Comparison of ENCODE assay signal across 8 cellular contexts in the genomic region with DNA sequence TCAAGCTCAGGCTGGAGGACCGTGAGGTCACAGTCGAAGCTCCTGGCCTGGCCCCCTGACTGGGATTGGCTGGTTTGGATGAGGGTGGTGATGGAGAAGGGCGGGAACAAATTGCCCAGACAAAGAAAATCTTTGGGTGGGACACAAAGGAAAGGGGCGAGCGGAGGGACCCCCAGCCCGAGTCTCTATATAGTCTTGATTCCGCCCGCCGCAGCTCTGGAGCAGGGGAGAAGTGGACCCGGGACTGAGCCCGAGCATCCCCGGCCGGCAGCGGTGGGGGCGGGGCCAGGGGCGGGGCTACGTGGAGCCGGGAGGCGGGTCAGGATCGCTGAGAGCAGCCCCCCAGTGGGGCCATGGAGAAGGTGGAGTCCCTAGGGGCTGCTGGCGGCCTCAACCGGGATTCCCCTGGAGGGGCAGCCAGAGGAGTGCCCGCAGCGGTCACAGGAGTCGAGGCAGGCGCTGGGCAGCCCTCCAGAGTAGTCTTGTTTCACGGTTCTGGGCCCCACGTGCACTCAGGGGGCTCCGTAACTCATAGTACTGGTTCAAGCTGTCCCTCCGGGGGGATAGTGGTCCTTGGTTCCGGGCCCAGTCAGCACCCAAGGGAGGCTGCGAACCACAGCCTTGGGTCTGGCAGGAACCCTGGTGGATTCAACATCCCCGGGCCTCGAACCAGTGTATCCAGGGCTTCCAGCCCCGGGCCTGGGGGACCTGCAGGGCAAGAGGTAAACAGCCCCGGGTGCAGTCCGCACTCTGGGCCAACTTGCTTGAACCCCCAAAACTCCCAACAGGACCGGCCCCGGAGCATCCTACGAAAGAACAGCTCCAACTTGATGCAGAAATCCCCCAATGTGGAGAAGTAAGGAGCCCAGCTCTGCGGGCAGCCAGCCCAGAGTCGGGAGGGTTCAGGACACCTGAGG. TPM values are rescaled to one million over a fixed set of nuclear protein-coding genes. Genes with fewer than 3 reads are reported as not detected.
A peak's percentile ranks its signal among the peaks of the same experiment; 100 is the strongest.
DNase-seq lines count a peak whose midpoint lies in the region; ATAC-seq and TF ChIP-seq lines count a peak whose summit lies in the region.

No MANE protein-coding gene starts in this region.

- H3K27me3 ChIP-seq in H7 (ENCODE audit: control insufficient read depth, insufficient read depth, low read length) (no peaks in the 10 kb centered on the region), MM.1S (replicated peaks; ENCODE audit: insufficient read depth, low read length) (no peaks in the 10 kb centered on the region), ascending aorta (no peaks in the 10 kb centered on the region)

- peak overlapping the region; percentile 82 for H3K4me2 ChIP-seq in MM.1S (ENCODE audit: low read depth, low read length)

- peaks cover under 1% of the 10 kb centered on the region for H3K36me3 Mint-ChIP-seq in T-helper 17 cell (ENCODE audit: low read depth)

- H3K4me3 Mint-ChIP-seq in T-helper 17 cell: peak overlapping the region; percentile 95

- H3K4me1 Mint-ChIP-seq in T-helper 17 cell: peaks cover 38% of the 10 kb centered on the region

- H3K27me3 Mint-ChIP-seq in T-helper 17 cell: no peaks in the 10 kb centered on the region

- H3K4me3 ChIP-seq in GM08714 (ENCODE audit: low read length) (peak overlapping the region; percentile 77), H7 (ENCODE audit: insufficient read depth, low read depth, low read length) (peak overlapping the region; percentile 68), MM.1S (ENCODE audit: low read length) (peak overlapping the region; percentile 98), ascending aorta (peak overlapping the region; percentile 89 to 97), retinal pigment epithelial cell (ENCODE audit: low read length) (peak overlapping the region; percentile 92)

- DNase-seq in H7: peak; percentile 99
- peak; percentile 83 for DNase-seq in MM.1S
- peak; percentile 54 to 78 (median 75) for DNase-seq in T-helper 17 cell
- DNase-seq in ascending aorta (ENCODE audit: low spot score in 2 of 2): peak; percentile 55 to 87
- DNase-seq in hippocampal formation (lab: John Stamatoyannopoulos, UW): peak; percentile 69 to 78
- no peak for DNase-seq in retinal pigment epithelial cell (ENCODE audit: low read depth)
- DNase-seq in OCI-M1 (lab: John Stamatoyannopoulos, UW): no peak

- H3K9me3 ChIP-seq in MM.1S (replicated peaks; ENCODE audit: insufficient read depth, low read length) (no peaks in the 10 kb centered on the region), T-helper 17 cell (ENCODE audit: control insufficient read depth, low read length, poor library complexity, severe bottlenecking) (no peaks in the 10 kb centered on the region), ascending aorta (no peaks in the 10 kb centered on the region)

- no peaks in the 10 kb centered on the region for H4K20me1 ChIP-seq in MM.1S (ENCODE audit: insufficient read depth, low read length)

- H3K27ac ChIP-seq in MM.1S (ENCODE audit: low read length): peak overlapping the region; percentile 82
- peak overlapping the region; percentile 89 to 92 for H3K27ac ChIP-seq in ascending aorta

- H3K36me3 ChIP-seq in H7 (replicated peaks; ENCODE audit: control insufficient read depth, insufficient read depth, low read length) (peaks cover 11% of the 10 kb centered on the region), MM.1S (replicated peaks; ENCODE audit: insufficient read depth, low read length) (no peaks in the 10 kb centered on the region), ascending aorta (peaks cover 0 to 4% of the 10 kb centered on the region in 2 donors)

- intact Hi-C loops in ascending aorta (cut with DNase I): loop anchor here (1.0 kb wide), 1 partner anchor 73 kb away; no protein-coding TSS in a partner anchor

- H3F3A ChIP-seq in MM.1S (ENCODE audit: insufficient read depth, low read length): peaks cover 9% of the 10 kb centered on the region

- H3K79me2 ChIP-seq in MM.1S (ENCODE audit: low read length): peaks cover 18% of the 10 kb centered on the region

- peak; percentile 76 for ATAC-seq in T-helper 17 cell

- peak overlapping the region; percentile 94 for H3K27ac Mint-ChIP-seq in T-helper 17 cell

- H2AFZ ChIP-seq in MM.1S (ENCODE audit: low read length): peak overlapping the region; percentile 93

- TF ChIP-seq CTCF in MM.1S (IDR thresholded peaks at IDR 0.05; ENCODE audit: low read length): no peak
- no peak for TF ChIP-seq CTCF in ascending aorta (IDR thresholded peaks at IDR 0.05)
- TF ChIP-seq CTCF in retinal pigment epithelial cell (conservative IDR thresholded peaks at IDR 0.05; ENCODE audit: low read depth, low read length): no peak

- H3K4me1 ChIP-seq in MM.1S (ENCODE audit: low read length) (peaks cover 19% of the 10 kb centered on the region), ascending aorta (peaks cover 0 to 12% of the 10 kb centered on the region in 2 donors)

- H3K9ac ChIP-seq in MM.1S (ENCODE audit: low read length): peak overlapping the region; percentile 88; the same call in 1 of the 2 replicates

- no peaks in the 10 kb centered on the region for H3K9me2 ChIP-seq in MM.1S (replicated peaks; ENCODE audit: insufficient read depth, low read length)

RNA-seq across cellular contexts. Expression of a gene that starts 1.2 kb away (rescaled TPM):
- total RNA-seq in H7 (2014; rRNA removed; shearing (Covaris generic)): 33.5 and 34.1 TPM in 2 replicates
- total RNA-seq in T-helper 17 cell (10 to 100 TPM; 29.9 to 43.8 TPM), ascending aorta (22.0 TPM)

RNA-seq across cellular contexts. Expression of a gene that starts 6.0 kb away (rescaled TPM):
- total RNA-seq in H7 (2014; rRNA removed; shearing (Covaris generic)): 17.8 and 34.5 TPM in 2 replicates
- total RNA-seq in T-helper 17 cell (100 to 1,000 TPM; 641 to 702 TPM), ascending aorta (12.0 TPM)

RNA-seq across cellular contexts. Expression of a gene that starts 15.2 kb away (rescaled TPM):
- total RNA-seq in H7 (2014; rRNA removed; shearing (Covaris generic)): 52.8 and 60.2 TPM in 2 replicates
- total RNA-seq in T-helper 17 cell (100 to 1,000 TPM in 1 of 2 donors, 10 to 100 TPM in 1; 96.5 to 104 TPM), ascending aorta (52.4 TPM)

RNA-seq across cellular contexts. Expression of a gene that starts 21.6 kb away (rescaled TPM):
- total RNA-seq in H7 (2014; rRNA removed; shearing (Covaris generic)): 1.1 and 2.2 TPM in 2 replicates
- 1 to 10 TPM; 1.6 to 2.7 TPM for total RNA-seq in T-helper 17 cell
- total RNA-seq in ascending aorta: 14.6 TPM

RNA-seq across cellular contexts. Expression of a gene that starts 22.9 kb away (rescaled TPM):
- 865 and 1,116 TPM in 2 replicates for total RNA-seq in H7 (2014; rRNA removed; shearing (Covaris generic))
- total RNA-seq in T-helper 17 cell (100 to 1,000 TPM; 496 to 601 TPM), ascending aorta (248 TPM)

Comparison
In these comparisons a context has a peak if more than half of its experiments do, and no peak if none do; other contexts are left out.
1. DNase-seq: peak in H7 (single experiment), MM.1S (single experiment), T-helper 17 cell (3 of 3), ascending aorta (2 of 2) and hippocampal formation (2 of 2); none in retinal pigment epithelial cell (single experiment) and OCI-M1 (single experiment).
2. RNA of a gene that starts 6.0 kb away (total RNA-seq): 641 to 702 TPM in T-helper 17 cell; 17.8 to 34.5 TPM in H7 and 12.0 TPM in ascending aorta (single experiment); every median in the first group is over 10 times any median in the second.
3. Peak in every context shown above with its lines, with median percentiles within 50 percentile points of each other: H3K4me3 ChIP-seq.